8 cellular contexts compared by ENCODE assay signal in genomic region chr11:66868726-66869291, GRCh38. TPM values are rescaled to one million over a fixed set of nuclear protein-coding genes. Genes with fewer than 3 reads are reported as not detected.
DNase-seq lines count a peak whose midpoint lies in the region; ATAC-seq lines count a peak whose summit lies in the region.

No MANE protein-coding gene starts in this region.

- H2BK5ac ChIP-seq in neuronal stem cell (ENCODE audit: low read length) = no peak overlapping the region

- H3K9me3 ChIP-seq in neuronal stem cell (replicated peaks in 1 of 2; ENCODE audit: control insufficient read depth in 2 of 2, insufficient read depth in 1 of 2, low read depth in 1 of 2, low read length in 2 of 2) = no peaks in the 10 kb centered on the region

- no peaks in the 10 kb centered on the region for H3K27me3 ChIP-seq in neuronal stem cell (ENCODE audit: control insufficient read depth in 3 of 3, insufficient read depth in 3 of 3, low read depth in 1 of 3, low read length in 3 of 3)

- peak overlapping the region; percentile 62 for H2BK15ac ChIP-seq in neuronal stem cell (ENCODE audit: low read length)

- H3K4me2 ChIP-seq in neuronal stem cell (ENCODE audit: insufficient read depth, low read length, poor library complexity, severe bottlenecking) = no peak overlapping the region

- WGBS in neuronal stem cell (ENCODE audit: extremely low coverage in 2 of 2, insufficient read length in 2 of 2, insufficient replicate concordance in 1 of 2), 2 donors = no CpG with 5 or more reads among the region's 23 CpGs

- peaks cover 0 to 2% of the 10 kb centered on the region in 2 donors for H3K36me3 ChIP-seq in neuronal stem cell (replicated peaks in 1 of 2; ENCODE audit: control insufficient read depth in 2 of 2, insufficient read depth in 2 of 2, low read length in 2 of 2)

- no peak overlapping the region for H2AFZ ChIP-seq in neuronal stem cell (ENCODE audit: low read length)

- peak overlapping the region; percentile 24 for H3K9ac ChIP-seq in neuronal stem cell (ENCODE audit: low read depth, low read length, poor library complexity)

- ATAC-seq in HG03354 (IDR thresholded peaks at IDR 0.05; ENCODE audit: poor library complexity, severe bottlenecking, unreplicated experiment) (peak; percentile 85), HG02840 (IDR thresholded peaks at IDR 0.05; ENCODE audit: low FRiP score, unreplicated experiment) (no peak)

- H3K4me3 ChIP-seq in neuronal stem cell (ENCODE audit: low read length in 2 of 2) = no peak overlapping the region

- no peak overlapping the region for H2BK120ac ChIP-seq in neuronal stem cell (ENCODE audit: low read depth, low read length)

- peak overlapping the region; percentile 84 for H3K18ac ChIP-seq in neuronal stem cell (ENCODE audit: low read length)

- H3K79me1 ChIP-seq in neuronal stem cell (ENCODE audit: low read depth, low read length) = no peaks in the 10 kb centered on the region

- in situ Hi-C loops in T47D (cut with HindIII; ENCODE audit: low pct_unique_long_range_greater_than_20kb, low sequenced_read_pairs) = no loop called here

- no peak overlapping the region for H3K23ac ChIP-seq in neuronal stem cell (ENCODE audit: low read depth, low read length, poor library complexity)

- H4K8ac ChIP-seq in neuronal stem cell (ENCODE audit: low read depth, low read length) = no peak overlapping the region

- H4K91ac ChIP-seq in neuronal stem cell (ENCODE audit: low read depth, low read length, poor library complexity) = no peak overlapping the region

- DNase-seq in DMS53 (lab: John Stamatoyannopoulos, UW) = peak; percentile 73
- no peak for DNase-seq in DMS53 treated with DMSO at 0.1 percent for 48 hours (lab: John Stamatoyannopoulos, UW; ENCODE audit: unreplicated experiment)
- peak; percentile 56 for DNase-seq in T-helper 22 cell (ENCODE audit: low read depth)
- DNase-seq in T47D (ENCODE audit: low read depth in 1 of 2, low spot score in 1 of 2) = peak; percentile 92 to 98
- DNase-seq in neuronal stem cell (ENCODE audit: low spot score) = peak; percentile 42
- no peak for DNase-seq in NCI-H1105 treated with DMSO at 0.1 percent for 48 hours (lab: John Stamatoyannopoulos, UW)

- H2BK12ac ChIP-seq in neuronal stem cell (ENCODE audit: low read length) = no peak overlapping the region

- H3K14ac ChIP-seq in neuronal stem cell (ENCODE audit: low read length) = no peak overlapping the region

- H3K27ac ChIP-seq in neuronal stem cell (replicated peaks; ENCODE audit: low read length) = no peak overlapping the region

- peaks cover 0 to 3% of the 10 kb centered on the region in 2 donors for H3K4me1 ChIP-seq in neuronal stem cell (ENCODE audit: control insufficient read depth in 2 of 2, insufficient read depth in 1 of 2, low read depth in 1 of 2, low read length in 2 of 2)

- H3K4ac ChIP-seq in neuronal stem cell (ENCODE audit: low read length) = no peak overlapping the region

- H2AK5ac ChIP-seq in neuronal stem cell (ENCODE audit: low read depth, low read length) = peak overlapping the region; percentile 26

RNA-seq across cellular contexts. Expression of gene LRFN4, which starts 11.9 kb away (rescaled TPM):
- 19.8 TPM for polyA plus RNA-seq in neuronal stem cell (2013, experiment 1 of 2)
- polyA plus RNA-seq in neuronal stem cell (2013, experiment 2 of 2) = 20.8 TPM

RNA-seq across cellular contexts. Expression of gene RCE1, which starts 25.6 kb away (rescaled TPM):
- polyA plus RNA-seq in neuronal stem cell (2013, experiment 1 of 2) = 25.4 TPM
- polyA plus RNA-seq in neuronal stem cell (2013, experiment 2 of 2) = 23.9 TPM

Comparison
In these comparisons a context has a peak if more than half of its experiments do, and no peak if none do; other contexts are left out.
1. DNase-seq: peak in DMS53 (single experiment), T-helper 22 cell (single experiment), T47D (2 of 2) and neuronal stem cell (single experiment); none in DMS53 treated with DMSO at 0.1 percent for 48 hours (single experiment) and NCI-H1105 treated with DMSO at 0.1 percent for 48 hours (single experiment).